ENCODE assay signal across 11 cellular contexts in the genomic region with DNA sequence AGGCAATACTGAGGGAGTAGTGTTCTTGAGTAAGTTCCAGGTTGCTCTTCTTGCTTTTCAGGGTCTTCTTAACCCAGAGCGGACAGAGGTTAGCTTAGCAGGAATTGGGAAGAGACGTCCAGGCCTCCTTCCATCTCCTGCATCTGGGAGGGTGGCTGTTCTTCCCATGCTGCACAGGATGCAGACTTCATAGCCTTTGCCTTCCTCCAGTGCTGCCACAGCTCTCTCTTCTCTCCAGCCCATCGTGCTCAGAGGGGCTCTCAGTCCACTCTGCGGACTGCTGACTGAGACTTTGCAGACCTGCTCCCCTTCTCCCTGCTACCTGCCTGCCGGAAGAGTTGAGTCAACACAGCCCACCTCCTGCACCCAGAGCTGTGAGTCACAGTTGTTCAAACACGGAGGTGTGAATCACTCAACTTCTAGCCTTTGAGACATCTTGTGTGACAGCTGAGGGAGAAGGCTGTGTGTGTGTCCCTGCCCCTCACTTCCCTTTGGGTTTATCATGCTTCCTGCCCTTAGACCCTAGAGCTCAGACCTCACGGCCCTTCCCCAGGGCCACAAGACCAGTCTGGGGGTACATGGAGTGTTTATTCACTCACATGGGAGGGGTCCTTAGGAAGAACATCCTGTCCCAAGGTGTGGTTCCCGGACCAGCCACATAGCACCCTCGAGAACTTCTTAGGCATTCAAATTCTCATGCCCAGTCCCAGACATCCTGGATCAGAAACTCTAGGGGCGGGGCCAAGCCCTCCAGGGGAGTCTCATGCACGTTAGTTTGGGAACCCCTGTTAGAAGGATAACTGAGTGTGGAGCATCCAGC.
DNase-seq lines count a peak whose midpoint lies in the region; TF ChIP-seq lines count a peak whose summit lies in the region.
"Had no signal": no experiment of that assay in that cellular context is flagged by ENCODE, and none has a peak within 500 bp of the region (broad histone marks: within the 10 kb centered on the region; RNA-seq: fewer than 3 reads in every experiment).

No MANE protein-coding gene starts in this region.

- no peak for TF ChIP-seq CTCF in A673 (conservative IDR thresholded peaks at IDR 0.05; ENCODE audit: low read depth, low read length)

- H3K4me3 ChIP-seq in A673 (ENCODE audit: low read depth, low read length, poor library complexity, severe bottlenecking): no peak overlapping the region
- H3K4me3 ChIP-seq: neural progenitor cell had no signal

- no TSS peak for BruUV-seq in A673 (replicated peaks; lab: Mats Ljungman, UMichigan)

- H3K27me3 ChIP-seq in A673 (replicated peaks; ENCODE audit: insufficient read depth, low read depth, low read length, poor library complexity): peaks cover 50% of the 10 kb centered on the region

- intact Hi-C loops in A673 (cut with micrococcal nuclease; ENCODE audit: unreplicated experiment): no loop called here

- POLR2A ChIA-PET in A673 (lab: Charles Lee; ENCODE audit: low non-redundant PET): no interaction called here

- CTCF ChIA-PET in A673 (lab: Charles Lee): no interaction called here

- H3K27ac ChIP-seq in A673 (ENCODE audit: low read depth, low read length, poor library complexity, severe bottlenecking): no peak overlapping the region
- H3K27ac ChIP-seq: neural progenitor cell had no signal

- H3K4me1 ChIP-seq in A673 (ENCODE audit: insufficient read depth, low read length, poor library complexity, severe bottlenecking): no peaks in the 10 kb centered on the region

- no peaks in the 10 kb centered on the region for H3K36me3 ChIP-seq in A673 (ENCODE audit: insufficient read depth, low read length, poor library complexity, severe bottlenecking)
- H3K36me3 ChIP-seq: neural progenitor cell had no signal

- peak; percentile 21 for DNase-seq in M059J (ENCODE audit: low read depth)
- DNase-seq in activated T-cell treated with anti-CD3 and anti-CD28 coated beads for 1 hour (ENCODE audit: low read depth): peak; percentile 21
- DNase-seq in iPS-NIHi7 (ENCODE audit: extremely low spot score): peak; percentile 41
- peak; percentile 54 to 56 for DNase-seq in stimulated activated CD8-positive, alpha-beta memory T cell treated with anti-CD3 and anti-CD28 coated beads, Interleukin-15, amount 100 ng/mL, for 48 hours (ENCODE audit: low read depth in 2 of 2)
- no peak for DNase-seq in DMS79 (lab: John Stamatoyannopoulos, UW)
- no peak for DNase-seq in NCI-H345 (lab: John Stamatoyannopoulos, UW)
- no peak for DNase-seq in A673 (ENCODE audit: low spot score)
- DNase-seq: DND-41, NCI-H2029 treated with DMSO at 0.1 percent for 48 hours, SHP77 treated with DMSO at 0.1 percent for 48 hours had no signal

- no peaks in the 10 kb centered on the region for H3K9me3 ChIP-seq in A673 (ENCODE audit: low read depth, low read length, poor library complexity, severe bottlenecking)

Comparison
In these comparisons a context has a peak if more than half of its experiments do, and no peak if none do; other contexts are left out.
1. DNase-seq: peak in M059J (single experiment), activated T-cell treated with anti-CD3 and anti-CD28 coated beads for 1 hour (single experiment), iPS-NIHi7 (single experiment) and stimulated activated CD8-positive, alpha-beta memory T cell treated with anti-CD3 and anti-CD28 coated beads, Interleukin-15, amount 100 ng/mL, for 48 hours (2 of 2); none in DMS79 (single experiment), NCI-H345 (single experiment) and A673 (single experiment).